1 cellular context compared by ENCODE assay signal in genomic region chr15:89841306-89841705, GRCh38.
TF ChIP-seq lines count a peak whose summit lies in the region.

No MANE protein-coding gene starts in this region.

TF ChIP-seq in IMR-90, 13 proteins besides CTCF, POLR2A, EP300 and RAD21 (continued from another document):
- TF ChIP-seq MAZ (IDR thresholded peaks at IDR 0.05; ENCODE audit: borderline replicate concordance, low read depth, low read length) (no peak), CEBPB (IDR thresholded peaks at IDR 0.05; ENCODE audit: low read depth, low read length) (no peak), FOS (IDR thresholded peaks at IDR 0.05; ENCODE audit: low read depth, low read length) (no peak), CHD1 (IDR thresholded peaks at IDR 0.05; ENCODE audit: low read depth, low read length) (no peak), SMC3 (IDR thresholded peaks at IDR 0.05; ENCODE audit: low read depth, low read length) (no peak), MAFK (IDR thresholded peaks at IDR 0.05; ENCODE audit: low read depth, low read length) (no peak), RCOR1 (IDR thresholded peaks at IDR 0.05; ENCODE audit: insufficient replicate concordance, low read length) (no peak), NFE2L2 (IDR thresholded peaks at IDR 0.05; ENCODE audit: low read depth, low read length) (no peak), RFX5 (IDR thresholded peaks at IDR 0.05; ENCODE audit: low read depth, low read length) (no peak), USF2 (IDR thresholded peaks at IDR 0.05; ENCODE audit: low read depth, low read length) (no peak)
